9 cellular contexts compared by ENCODE assay signal in the genomic region with DNA sequence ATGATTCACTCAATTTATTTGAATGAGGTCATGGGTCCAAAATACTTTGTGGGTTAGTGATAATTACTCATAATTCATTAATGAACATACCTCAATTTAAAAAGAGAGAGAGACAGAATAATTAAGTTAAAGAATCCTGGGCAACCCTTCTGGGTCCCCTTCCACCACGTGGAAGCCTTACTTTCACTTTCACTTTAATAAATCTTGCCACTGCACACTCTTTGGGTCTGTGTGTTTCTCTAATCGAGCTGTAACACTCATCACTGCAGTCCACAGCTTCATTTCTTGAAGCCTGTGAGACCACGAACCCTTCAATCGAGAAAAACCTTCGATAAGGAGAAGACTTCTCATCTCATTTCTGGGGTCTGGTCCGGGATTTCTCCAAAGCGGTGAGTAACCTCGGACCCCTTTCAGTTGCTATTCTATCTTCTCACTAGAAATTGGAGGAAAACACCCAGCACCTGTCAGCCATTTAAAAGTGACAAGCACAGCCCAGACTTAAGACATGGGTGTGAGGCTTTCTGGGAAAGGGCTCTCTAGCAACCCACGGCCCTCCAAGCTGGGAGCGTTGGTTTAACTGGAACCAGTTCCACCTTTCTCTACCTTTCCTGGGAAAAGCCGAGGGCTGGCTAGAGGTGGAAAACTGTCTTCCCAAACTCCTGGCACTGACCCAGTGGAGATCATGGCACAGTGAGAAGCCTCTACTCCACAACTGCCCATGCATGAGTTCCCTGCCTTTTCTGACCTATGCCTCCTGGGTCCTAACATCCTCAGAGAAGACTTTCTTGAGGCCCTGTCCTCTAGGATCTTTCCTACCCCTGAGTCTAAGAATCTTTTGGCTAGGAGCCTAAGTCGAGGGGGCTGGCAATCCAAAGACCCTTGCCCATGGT.
DNase-seq lines count a peak whose midpoint lies in the region; ATAC-seq, FAIRE-seq and TF ChIP-seq lines count a peak whose summit lies in the region.
"Had no signal": no experiment of that assay in that cellular context is flagged by ENCODE, and none has a peak within 500 bp of the region (broad histone marks: within the 10 kb centered on the region; RNA-seq: fewer than 3 reads in every experiment).

No MANE protein-coding gene starts in this region.

- H3K36me3 ChIP-seq in Loucy (ENCODE audit: insufficient read depth, low read length) = no peaks in the 10 kb centered on the region

- no peaks in the 10 kb centered on the region for H4K20me1 ChIP-seq in Loucy (ENCODE audit: insufficient read depth, low read length, poor library complexity, severe bottlenecking)

- no peaks in the 10 kb centered on the region for H3K79me2 ChIP-seq in Loucy (ENCODE audit: insufficient read depth, low read length)

- ATAC-seq in left colon = no peak
- no peak for ATAC-seq in omental fat pad (ENCODE audit: low FRiP score)

- H3K27me3 ChIP-seq in Loucy (ENCODE audit: insufficient read depth, low read length, poor library complexity, severe bottlenecking) = no peaks in the 10 kb centered on the region

- H3K4me1 Mint-ChIP-seq in chondrocyte (ENCODE audit: low read depth) (peaks cover 13% of the 10 kb centered on the region), nephron (peaks cover 44% of the 10 kb centered on the region)

- H3K4me3 Mint-ChIP-seq in chondrocyte (ENCODE audit: unreplicated experiment) (peak overlapping the region; percentile 25), nephron (peak overlapping the region in 1 of 3 experiments; percentile 45)

- H3K4me3 ChIP-seq in Loucy (ENCODE audit: low read length, poor library complexity, severe bottlenecking) = peak overlapping the region; percentile 53

- no peaks in the 10 kb centered on the region for H3K9me2 ChIP-seq in Loucy (replicated peaks; ENCODE audit: low read depth, low read length)

- H3K27me3 Mint-ChIP-seq in chondrocyte (ENCODE audit: low read depth) (no peaks in the 10 kb centered on the region), nephron (ENCODE audit: low read depth) (no peaks in the 10 kb centered on the region)

- H3K9me3 Mint-ChIP-seq in chondrocyte (ENCODE audit: low read depth) (peaks cover 8% of the 10 kb centered on the region), nephron (peaks cover 9% of the 10 kb centered on the region)

- intact Hi-C loops in left colon (cut with DNase I, micrococcal nuclease) = no loop called here

- H3K4me1 ChIP-seq in Loucy (ENCODE audit: insufficient read depth, low read length, poor library complexity, severe bottlenecking) = peaks cover 9% of the 10 kb centered on the region

- no peak for FAIRE-seq in frontal cortex (lab: Jason Lieb, UNC)

- H3K36me3 Mint-ChIP-seq in chondrocyte (ENCODE audit: low read depth) (no peaks in the 10 kb centered on the region), nephron (ENCODE audit: low read depth) (no peaks in the 10 kb centered on the region)

- peak overlapping the region; percentile 60 for H3K4me2 ChIP-seq in Loucy (ENCODE audit: low read depth, low read length, poor library complexity, severe bottlenecking)

- H3F3A ChIP-seq in Loucy (ENCODE audit: low read depth) = no peaks in the 10 kb centered on the region

- no peak overlapping the region for H3K27ac Mint-ChIP-seq in chondrocyte (ENCODE audit: unreplicated experiment)
- peak overlapping the region; percentile 26 to 78 (median 27) for H3K27ac Mint-ChIP-seq in nephron

- H2AFZ ChIP-seq in Loucy (ENCODE audit: low read length) = peak overlapping the region; percentile 95

- H3K9ac ChIP-seq in Loucy (ENCODE audit: low read depth, low read length, poor library complexity, severe bottlenecking) = peak overlapping the region; percentile 13

- TF ChIP-seq CTCF in Loucy (conservative IDR thresholded peaks at IDR 0.05; ENCODE audit: low read length) (no peak), chondrocyte (IDR thresholded peaks at IDR 0.05) (no peak), nephron (IDR thresholded peaks at IDR 0.05; ENCODE audit: unreplicated experiment in 3 of 3) (no peak), omental fat pad (IDR thresholded peaks at IDR 0.05) (no peak)

- H3K9me3 ChIP-seq in Loucy (ENCODE audit: insufficient read depth, low read depth, low read length) = no peaks in the 10 kb centered on the region; the same call in 1 of the 2 replicates

- DNase-seq in Daoy (ENCODE audit: low read depth) (peak; percentile 39), chondrocyte (ENCODE audit: low spot score) (no peak), NCI-H345 (lab: John Stamatoyannopoulos, UW) (no peak), frontal cortex (ENCODE audit: low spot score in 2 of 2) (no peak), left colon (no peak), omental fat pad (ENCODE audit: low spot score) (no peak)
- DNase-seq: NCI-H1930 had no signal
